29 cellular contexts compared by ENCODE assay signal in the genomic region with DNA sequence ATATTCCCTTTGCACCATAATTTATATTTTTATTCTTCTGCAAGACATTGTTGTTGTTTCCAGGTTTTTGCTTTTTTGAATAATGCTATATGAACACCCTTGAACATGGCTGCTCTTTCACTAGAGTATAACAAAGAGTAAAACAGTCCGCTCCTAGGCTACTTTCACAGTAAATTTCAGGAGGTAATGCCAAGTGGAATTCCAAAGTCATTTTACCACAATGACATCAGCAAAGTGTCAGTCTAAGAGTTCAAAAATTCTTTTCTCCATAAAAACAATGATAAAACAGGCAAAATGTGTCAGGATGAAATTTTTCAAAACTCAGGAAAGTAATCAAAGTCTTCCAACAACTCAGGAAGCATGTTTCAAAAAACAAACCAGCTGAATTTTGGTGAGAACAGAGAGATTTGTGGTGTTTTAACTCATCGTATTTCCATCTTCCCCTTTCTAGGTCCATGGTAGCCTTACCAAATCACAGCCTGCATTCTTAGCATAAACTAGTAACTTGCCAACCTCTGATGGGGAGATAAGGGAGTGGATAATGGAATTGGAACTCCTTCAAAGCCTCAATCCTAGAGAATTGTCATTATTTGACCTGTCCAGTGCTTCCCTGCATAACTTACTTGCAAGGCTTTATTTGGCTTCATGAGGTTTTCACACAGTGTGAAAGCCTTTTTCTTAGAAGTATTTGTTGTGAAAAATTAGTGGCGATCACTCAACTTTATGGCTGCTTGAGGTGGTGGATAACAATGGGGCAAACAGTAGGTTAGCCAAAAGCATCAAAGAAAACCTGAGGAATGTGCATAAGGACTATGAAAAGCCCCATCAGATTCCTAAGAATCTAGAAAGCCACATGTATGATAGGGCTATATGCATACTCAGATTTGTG.
DNase-seq lines count a peak whose midpoint lies in the region; ATAC-seq, FAIRE-seq and TF ChIP-seq lines count a peak whose summit lies in the region.
"Had no signal": no experiment of that assay in that cellular context is flagged by ENCODE, and none has a peak within 500 bp of the region (broad histone marks: within the 10 kb centered on the region; RNA-seq: fewer than 3 reads in every experiment).

No MANE protein-coding gene starts in this region.

- CTCF ChIA-PET in CD4-positive, alpha-beta T cell (lab: Charles Lee) = no interaction called here

- H3K4me3 Mint-ChIP-seq in astrocyte (ENCODE audit: unreplicated experiment) = no peak overlapping the region
- H3K4me3 Mint-ChIP-seq in CD4-positive, alpha-beta T cell = no peak overlapping the region
- H3K4me3 Mint-ChIP-seq: activated CD8-positive, alpha-beta T cell treated with anti-CD3 and anti-CD28 coated beads for 36 hours; activated naive CD8-positive, alpha-beta T cell treated with anti-CD3 and anti-CD28 coated beads, Interleukin-2, amount 10 ng/mL, durations not matched to agents 7 days and 5 days; neural crest cell; stimulated activated effector memory CD8-positive, alpha-beta T cell treated with anti-CD3 and anti-CD28 coated beads, Interleukin-12 subunit alpha, Interleukin-12 subunit beta, amount 100 ng/mL, for 72 hours; T-helper 1 cell treated with Interleukin-12 subunit alpha and Interleukin-12 subunit beta and Interleukin-4 antibody, amounts not matched to agents 30 μg/mL and 1 μg/mL, for 36 hours had no signal

- DNase-seq in EH (ENCODE audit: low read depth) (peak; percentile 61), HTR-8/SVneo (ENCODE audit: insufficient read length, low spot score) (peak; percentile 10), astrocyte (ENCODE audit: low read depth) (peak; percentile 95), iris pigment epithelial cell (ENCODE audit: low read depth) (peak; percentile 36), DMS53 (lab: John Stamatoyannopoulos, UW) (no peak)
- no peak for DNase-seq in activated CD4-positive, alpha-beta T cell treated with anti-CD3 and anti-CD28 coated beads for 1 hour
- no peak for DNase-seq in CD4-positive, alpha-beta T cell
- DNase-seq: activated CD4-positive, CD25-positive, alpha-beta regulatory T cell treated with anti-CD3 and anti-CD28 coated beads, Interleukin-2, amount 50 U/mL, for 72 hours; activated CD8-positive, alpha-beta T cell treated with anti-CD3 and anti-CD28 coated beads for 36 hours; activated naive CD8-positive, alpha-beta T cell treated with anti-CD3 and anti-CD28 coated beads, Interleukin-2, amount 10 ng/mL, durations not matched to agents 7 days and 5 days; BE2C; body of pancreas; foreskin keratinocyte; heart right ventricle; NCI-H1092 treated with DMSO at 0.1 percent for 48 hours; NCI-H1930; NCI-H526; Peyer's patch; stimulated activated CD4-positive, alpha-beta T cell treated with anti-CD3 and anti-CD28 coated beads, Interleukin-4, amount 100 ng/mL, for 24 hours; substantia nigra; upper lobe of left lung had no signal

- peaks cover 15% of the 10 kb centered on the region for H3K4me1 Mint-ChIP-seq in astrocyte (ENCODE audit: low read depth, unreplicated experiment)
- H3K4me1 Mint-ChIP-seq in CD4-positive, alpha-beta T cell (ENCODE audit: low read depth) = no peaks in the 10 kb centered on the region
- H3K4me1 Mint-ChIP-seq: activated naive CD8-positive, alpha-beta T cell treated with anti-CD3 and anti-CD28 coated beads, Interleukin-2, amount 10 ng/mL, durations not matched to agents 7 days and 5 days; neural crest cell; stimulated activated effector memory CD8-positive, alpha-beta T cell treated with anti-CD3 and anti-CD28 coated beads, Interleukin-12 subunit alpha, Interleukin-12 subunit beta, amount 100 ng/mL, for 72 hours had no signal

- no peak overlapping the region for H3K4me3 ChIP-seq in astrocyte (ENCODE audit: insufficient read depth, low read depth, low read length)
- H3K4me3 ChIP-seq: body of pancreas, heart right ventricle, lung, Peyer's patch, upper lobe of left lung had no signal

- no peaks in the 10 kb centered on the region for H3K9me3 ChIP-seq in astrocyte (ENCODE audit: insufficient read depth, low read depth, low read length)
- H3K9me3 ChIP-seq in CD4-positive, alpha-beta T cell (ENCODE audit: control insufficient read depth, low read length) = no peaks in the 10 kb centered on the region
- H3K9me3 ChIP-seq: BE2C, body of pancreas, heart right ventricle, Peyer's patch, upper lobe of left lung had no signal

- intact Hi-C loops in CD4-positive, alpha-beta T cell (cut with DNase I, micrococcal nuclease) = no loop called here

- POLR2A ChIA-PET in CD4-positive, alpha-beta T cell (lab: Charles Lee) = interaction anchor here (0.6 kb wide), 1 partner anchor 522 kb away, joined by 3 read pairs; no protein-coding TSS in a partner anchor

- no peak overlapping the region for H2AFZ ChIP-seq in astrocyte (ENCODE audit: low read depth, low read length)

- no peaks in the 10 kb centered on the region for H3K27me3 Mint-ChIP-seq in astrocyte (ENCODE audit: low read depth, unreplicated experiment)
- no peaks in the 10 kb centered on the region for H3K27me3 Mint-ChIP-seq in CD4-positive, alpha-beta T cell
- H3K27me3 Mint-ChIP-seq: activated CD8-positive, alpha-beta T cell treated with anti-CD3 and anti-CD28 coated beads for 36 hours; activated naive CD8-positive, alpha-beta T cell treated with anti-CD3 and anti-CD28 coated beads, Interleukin-2, amount 10 ng/mL, durations not matched to agents 7 days and 5 days; progenitor cell of endocrine pancreas had no signal

- peaks cover 11% of the 10 kb centered on the region for H3K4me1 ChIP-seq in astrocyte (ENCODE audit: insufficient read depth, low read length)
- H3K4me1 ChIP-seq: BE2C, body of pancreas, foreskin keratinocyte, heart right ventricle, Peyer's patch, upper lobe of left lung had no signal

- H3K36me3 ChIP-seq in astrocyte (ENCODE audit: insufficient read depth, low read length) = no peaks in the 10 kb centered on the region
- H3K36me3 ChIP-seq: BE2C, heart right ventricle, Peyer's patch, upper lobe of left lung had no signal

- H4K20me1 ChIP-seq in astrocyte (ENCODE audit: insufficient read depth, low read length) = no peaks in the 10 kb centered on the region

- peak overlapping the region; percentile 13 for H3K9ac ChIP-seq in astrocyte (ENCODE audit: low read length)

- no peak for ATAC-seq in CD4-positive, alpha-beta T cell (ENCODE audit: poor library complexity)
- ATAC-seq in HG02623 (IDR thresholded peaks at IDR 0.05; ENCODE audit: unreplicated experiment) = no peak
- ATAC-seq: activated CD8-positive, alpha-beta T cell treated with anti-CD3 and anti-CD28 coated beads for 36 hours; body of pancreas; foreskin keratinocyte; heart right ventricle; sciatic nerve; stimulated activated effector memory CD8-positive, alpha-beta T cell treated with anti-CD3 and anti-CD28 coated beads, Interleukin-12 subunit alpha, Interleukin-12 subunit beta, amount 100 ng/mL, for 72 hours had no signal

- peak overlapping the region; percentile 53 for H3K4me2 ChIP-seq in astrocyte (ENCODE audit: low read length)

- H3K27ac ChIP-seq in astrocyte (ENCODE audit: low read depth, low read length) = peak overlapping the region; percentile 41
- H3K27ac ChIP-seq in CD4-positive, alpha-beta T cell (ENCODE audit: low read depth, low read length) = no peak overlapping the region
- H3K27ac ChIP-seq: body of pancreas, epithelial cell of prostate, foreskin keratinocyte, heart right ventricle, Peyer's patch, upper lobe of left lung had no signal

- H3K79me2 ChIP-seq in astrocyte (ENCODE audit: insufficient read depth, low read length) = no peaks in the 10 kb centered on the region

- no peaks in the 10 kb centered on the region for H3K27me3 ChIP-seq in astrocyte (ENCODE audit: insufficient read depth, low read length)
- H3K27me3 ChIP-seq in CD4-positive, alpha-beta T cell (ENCODE audit: control insufficient read depth, insufficient read depth, low read length) = no peaks in the 10 kb centered on the region
- H3K27me3 ChIP-seq: BE2C, body of pancreas, foreskin keratinocyte, heart right ventricle, Peyer's patch, upper lobe of left lung had no signal

- no peaks in the 10 kb centered on the region for H3K9me3 Mint-ChIP-seq in astrocyte (ENCODE audit: unreplicated experiment)
- H3K9me3 Mint-ChIP-seq in CD4-positive, alpha-beta T cell = no peaks in the 10 kb centered on the region
- H3K9me3 Mint-ChIP-seq: activated CD8-positive, alpha-beta T cell treated with anti-CD3 and anti-CD28 coated beads for 36 hours; activated naive CD8-positive, alpha-beta T cell treated with anti-CD3 and anti-CD28 coated beads, Interleukin-2, amount 10 ng/mL, durations not matched to agents 7 days and 5 days; neural crest cell; stimulated activated effector memory CD8-positive, alpha-beta T cell treated with anti-CD3 and anti-CD28 coated beads, Interleukin-12 subunit alpha, Interleukin-12 subunit beta, amount 100 ng/mL, for 72 hours; T-helper 1 cell treated with Interleukin-12 subunit alpha and Interleukin-12 subunit beta and Interleukin-4 antibody, amounts not matched to agents 30 μg/mL and 1 μg/mL, for 36 hours had no signal

- no peak for TF ChIP-seq CTCF in astrocyte (IDR thresholded peaks at IDR 0.05; ENCODE audit: insufficient read depth, low read depth, low read length)
- no peak for TF ChIP-seq CTCF in CD4-positive, alpha-beta T cell (IDR thresholded peaks at IDR 0.05)

- no peak for FAIRE-seq in HTR-8/SVneo (lab: Jason Lieb, UNC)
- FAIRE-seq in astrocyte (lab: Jason Lieb, UNC) = peak; percentile 76

- H3K36me3 Mint-ChIP-seq in astrocyte (ENCODE audit: low read depth, unreplicated experiment) = no peaks in the 10 kb centered on the region
- no peaks in the 10 kb centered on the region for H3K36me3 Mint-ChIP-seq in CD4-positive, alpha-beta T cell (ENCODE audit: low read depth)
- H3K36me3 Mint-ChIP-seq: activated naive CD8-positive, alpha-beta T cell treated with anti-CD3 and anti-CD28 coated beads, Interleukin-2, amount 10 ng/mL, durations not matched to agents 7 days and 5 days; stimulated activated effector memory CD8-positive, alpha-beta T cell treated with anti-CD3 and anti-CD28 coated beads, Interleukin-12 subunit alpha, Interleukin-12 subunit beta, amount 100 ng/mL, for 72 hours had no signal

- peak overlapping the region; percentile 67 for H3K27ac Mint-ChIP-seq in astrocyte (ENCODE audit: unreplicated experiment)
- H3K27ac Mint-ChIP-seq in CD4-positive, alpha-beta T cell = no peak overlapping the region
- H3K27ac Mint-ChIP-seq: activated CD8-positive, alpha-beta T cell treated with anti-CD3 and anti-CD28 coated beads for 36 hours; activated naive CD8-positive, alpha-beta T cell treated with anti-CD3 and anti-CD28 coated beads, Interleukin-2, amount 10 ng/mL, durations not matched to agents 7 days and 5 days; progenitor cell of endocrine pancreas; stimulated activated effector memory CD8-positive, alpha-beta T cell treated with anti-CD3 and anti-CD28 coated beads, Interleukin-12 subunit alpha, Interleukin-12 subunit beta, amount 100 ng/mL, for 72 hours; T-helper 1 cell treated with Interleukin-12 subunit alpha and Interleukin-12 subunit beta and Interleukin-4 antibody, amounts not matched to agents 30 μg/mL and 1 μg/mL, for 36 hours had no signal

Comparison
In these comparisons a context has a peak if more than half of its experiments do, and no peak if none do; other contexts are left out.
1. DNase-seq: peak in EH (single experiment), HTR-8/SVneo (single experiment), astrocyte (single experiment) and iris pigment epithelial cell (single experiment); none in DMS53 (single experiment), activated CD4-positive, alpha-beta T cell treated with anti-CD3 and anti-CD28 coated beads for 1 hour (single experiment) and CD4-positive, alpha-beta T cell (0 of 10).